ENCODE assay signal across 1 cellular context in the genomic region with DNA sequence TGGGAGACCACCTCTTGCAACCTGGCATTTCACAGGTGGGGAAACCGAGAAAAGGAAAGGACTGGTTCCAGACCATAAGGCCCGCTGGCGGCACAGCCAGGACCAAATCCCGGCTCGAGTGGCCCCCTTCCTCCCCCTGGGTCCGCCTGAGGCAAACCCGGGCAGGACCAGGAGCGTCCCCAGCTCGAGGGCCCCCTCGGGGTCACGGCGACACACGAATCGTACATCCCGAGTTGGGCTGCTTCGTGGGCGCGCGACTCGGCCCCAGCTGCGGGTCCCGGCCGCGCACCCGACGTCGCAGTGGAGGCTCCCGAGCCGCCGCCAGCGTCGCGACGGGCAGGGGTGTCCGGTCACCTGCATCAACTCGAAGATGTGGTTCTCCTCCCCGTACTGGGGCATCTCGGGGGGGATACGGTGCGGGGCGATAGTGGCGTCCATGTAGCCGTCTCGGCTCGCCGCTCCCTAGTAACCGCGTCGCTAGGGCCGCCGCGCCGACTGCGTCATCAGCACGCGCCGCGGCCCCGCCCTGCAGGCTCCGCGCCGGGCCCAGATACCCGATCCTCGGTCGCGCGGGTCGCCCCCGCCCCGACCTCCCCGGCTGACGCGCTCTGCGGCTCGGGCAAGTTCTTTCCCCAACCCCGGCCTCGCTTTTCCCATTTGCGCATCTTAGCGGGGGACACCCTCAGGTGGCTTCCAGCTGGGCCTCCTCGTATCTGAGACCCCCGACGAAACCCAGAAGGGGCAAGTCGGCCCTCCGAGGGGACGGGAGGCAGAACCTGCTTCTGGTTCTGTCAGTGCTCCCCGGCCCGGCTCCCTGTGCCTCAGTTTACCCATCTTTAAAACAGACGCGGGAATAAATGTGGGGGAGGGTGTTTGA.
TF ChIP-seq lines count a peak whose summit lies in the region.

A gene with protein sequence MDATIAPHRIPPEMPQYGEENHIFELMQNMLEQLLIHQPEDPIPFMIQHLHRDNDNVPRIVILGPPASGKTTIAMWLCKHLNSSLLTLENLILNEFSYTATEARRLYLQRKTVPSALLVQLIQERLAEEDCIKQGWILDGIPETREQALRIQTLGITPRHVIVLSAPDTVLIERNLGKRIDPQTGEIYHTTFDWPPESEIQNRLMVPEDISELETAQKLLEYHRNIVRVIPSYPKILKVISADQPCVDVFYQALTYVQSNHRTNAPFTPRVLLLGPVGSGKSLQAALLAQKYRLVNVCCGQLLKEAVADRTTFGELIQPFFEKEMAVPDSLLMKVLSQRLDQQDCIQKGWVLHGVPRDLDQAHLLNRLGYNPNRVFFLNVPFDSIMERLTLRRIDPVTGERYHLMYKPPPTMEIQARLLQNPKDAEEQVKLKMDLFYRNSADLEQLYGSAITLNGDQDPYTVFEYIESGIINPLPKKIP (minus strand): TSS at position 467 of the 877 bp plus-strand sequence. CDS start 29 bp downstream, at position 438.

TF ChIP-seq in HepG2, 621 proteins besides CTCF, POLR2A, EP300 and RAD21 (continued from another document and continues in another):
- TF ChIP-seq, protein P1, sequence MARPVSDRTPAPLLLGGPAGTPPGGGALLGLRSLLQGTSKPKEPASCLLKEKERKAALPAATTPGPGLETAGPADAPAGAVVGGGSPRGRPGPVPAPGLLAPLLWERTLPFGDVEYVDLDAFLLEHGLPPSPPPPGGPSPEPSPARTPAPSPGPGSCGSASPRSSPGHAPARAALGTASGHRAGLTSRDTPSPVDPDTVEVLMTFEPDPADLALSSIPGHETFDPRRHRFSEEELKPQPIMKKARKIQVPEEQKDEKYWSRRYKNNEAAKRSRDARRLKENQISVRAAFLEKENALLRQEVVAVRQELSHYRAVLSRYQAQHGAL (CRISPR knock-in tag; IDR thresholded peaks at IDR 0.05; ENCODE audit: not compliant biosample characterization), result no peak
- 0 out of 2 replicates have a peak, but pooled peaks have one; percentile 18 for TF ChIP-seq ZNF616 (CRISPR knock-in tag; IDR thresholded peaks at IDR 0.05; ENCODE audit: low read depth)
- TF ChIP-seq SIN3B (IDR thresholded peaks at IDR 0.05; ENCODE audit: low read length), result peak; percentile 73; the same call in 1 of the 2 replicates
- peak; percentile 86 for TF ChIP-seq HDAC1 (CRISPR knock-in tag; IDR thresholded peaks at IDR 0.05)
- peak; percentile 42; the same call in 1 of the 2 replicates for TF ChIP-seq ZBTB20 (CRISPR knock-in tag; IDR thresholded peaks at IDR 0.05; ENCODE audit: borderline replicate concordance, low read depth)
- TF ChIP-seq, protein P2, sequence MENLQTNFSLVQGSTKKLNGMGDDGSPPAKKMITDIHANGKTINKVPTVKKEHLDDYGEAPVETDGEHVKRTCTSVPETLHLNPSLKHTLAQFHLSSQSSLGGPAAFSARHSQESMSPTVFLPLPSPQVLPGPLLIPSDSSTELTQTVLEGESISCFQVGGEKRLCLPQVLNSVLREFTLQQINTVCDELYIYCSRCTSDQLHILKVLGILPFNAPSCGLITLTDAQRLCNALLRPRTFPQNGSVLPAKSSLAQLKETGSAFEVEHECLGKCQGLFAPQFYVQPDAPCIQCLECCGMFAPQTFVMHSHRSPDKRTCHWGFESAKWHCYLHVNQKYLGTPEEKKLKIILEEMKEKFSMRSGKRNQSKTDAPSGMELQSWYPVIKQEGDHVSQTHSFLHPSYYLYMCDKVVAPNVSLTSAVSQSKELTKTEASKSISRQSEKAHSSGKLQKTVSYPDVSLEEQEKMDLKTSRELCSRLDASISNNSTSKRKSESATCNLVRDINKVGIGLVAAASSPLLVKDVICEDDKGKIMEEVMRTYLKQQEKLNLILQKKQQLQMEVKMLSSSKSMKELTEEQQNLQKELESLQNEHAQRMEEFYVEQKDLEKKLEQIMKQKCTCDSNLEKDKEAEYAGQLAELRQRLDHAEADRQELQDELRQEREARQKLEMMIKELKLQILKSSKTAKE (CRISPR knock-in tag; IDR thresholded peaks at IDR 0.05; ENCODE audit: borderline replicate concordance), result no peak
- TF ChIP-seq FOXJ3 (CRISPR knock-in tag; IDR thresholded peaks at IDR 0.05; ENCODE audit: borderline replicate concordance), result no peak
- no peak; the same call in 1 of the 2 replicates for TF ChIP-seq BRD4 (CRISPR knock-in tag; IDR thresholded peaks at IDR 0.05)
- TF ChIP-seq ZNF546 (CRISPR knock-in tag; conservative IDR thresholded peaks at IDR 0.05), result peak; percentile 61; the same call in 1 of the 2 replicates
- TF ChIP-seq NFIC (IDR thresholded peaks at IDR 0.05; ENCODE audit: low read length), result no peak
- TF ChIP-seq, protein P3, sequence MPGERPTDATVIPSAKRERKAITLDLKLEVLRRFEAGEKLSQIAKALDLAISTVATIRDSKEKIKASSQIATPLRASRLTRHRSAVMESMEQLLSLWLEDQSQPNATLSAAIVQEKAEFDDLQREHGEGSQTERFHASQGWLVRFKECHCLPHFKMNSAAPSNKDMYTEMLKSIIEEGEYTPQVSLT (CRISPR knock-in tag; IDR thresholded peaks at IDR 0.05; ENCODE audit: borderline replicate concordance, low read depth), result no peak
- peak in 1 of 2 experiments; percentile 62; a peak in 1 of 4 replicates for TF ChIP-seq KLF16 (CRISPR knock-in tag; IDR thresholded peaks at IDR 0.05)
- TF ChIP-seq RBFOX2 (IDR thresholded peaks at IDR 0.05; ENCODE audit: low read depth, low read length), result peak; percentile 72
- TF ChIP-seq NR2F2 (IDR thresholded peaks at IDR 0.05; ENCODE audit: borderline replicate concordance, low read depth), result no peak
- peak; percentile 84 for TF ChIP-seq THAP11 (CRISPR knock-in tag; IDR thresholded peaks at IDR 0.05)
- TF ChIP-seq ZFP41 (CRISPR knock-in tag; IDR thresholded peaks at IDR 0.05; ENCODE audit: borderline replicate concordance), result 0 out of 2 replicates have a peak, but pooled peaks have one; percentile 60
- no peak for TF ChIP-seq PCBP1 (IDR thresholded peaks at IDR 0.05; ENCODE audit: borderline replicate concordance, low read depth, low read length)
- TF ChIP-seq NONO (IDR thresholded peaks at IDR 0.05), result no peak
- TF ChIP-seq NONO (CRISPR knock-in tag; conservative IDR thresholded peaks at IDR 0.05), result peak; percentile 61
- TF ChIP-seq, protein P4, sequence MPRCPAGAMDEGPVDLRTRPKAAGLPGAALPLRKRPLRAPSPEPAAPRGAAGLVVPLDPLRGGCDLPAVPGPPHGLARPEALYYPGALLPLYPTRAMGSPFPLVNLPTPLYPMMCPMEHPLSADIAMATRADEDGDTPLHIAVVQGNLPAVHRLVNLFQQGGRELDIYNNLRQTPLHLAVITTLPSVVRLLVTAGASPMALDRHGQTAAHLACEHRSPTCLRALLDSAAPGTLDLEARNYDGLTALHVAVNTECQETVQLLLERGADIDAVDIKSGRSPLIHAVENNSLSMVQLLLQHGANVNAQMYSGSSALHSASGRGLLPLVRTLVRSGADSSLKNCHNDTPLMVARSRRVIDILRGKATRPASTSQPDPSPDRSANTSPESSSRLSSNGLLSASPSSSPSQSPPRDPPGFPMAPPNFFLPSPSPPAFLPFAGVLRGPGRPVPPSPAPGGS (CRISPR knock-in tag; IDR thresholded peaks at IDR 0.05), result peak; percentile 51; the same call in 1 of the 2 replicates
- 0 out of 2 replicates have a peak, but pooled peaks have one; percentile 73 for TF ChIP-seq ZMYM2 (CRISPR knock-in tag; IDR thresholded peaks at IDR 0.05)
- peak; percentile 83 for TF ChIP-seq PHF8 (CRISPR knock-in tag; IDR thresholded peaks at IDR 0.05)
- peak; percentile 66 for TF ChIP-seq ZNF607 (CRISPR knock-in tag; IDR thresholded peaks at IDR 0.05; ENCODE audit: borderline replicate concordance)
- 0 out of 2 replicates have a peak, but pooled peaks have one; percentile 33 for TF ChIP-seq KLF6 (CRISPR knock-in tag; IDR thresholded peaks at IDR 0.05)
- TF ChIP-seq MXI1 (IDR thresholded peaks at IDR 0.05; ENCODE audit: borderline replicate concordance, low read depth, low read length), result peak; percentile 88; the same call in 2 of the 3 replicates
- TF ChIP-seq ZNF749 (CRISPR knock-in tag; IDR thresholded peaks at IDR 0.05; ENCODE audit: borderline replicate concordance), result no peak
- no peak for TF ChIP-seq ZNF331 (CRISPR knock-in tag; IDR thresholded peaks at IDR 0.05)
- no peak for TF ChIP-seq ZNF10 (CRISPR knock-in tag; IDR thresholded peaks at IDR 0.05; ENCODE audit: borderline replicate concordance, low read depth)
- no peak for TF ChIP-seq FOXK2 (IDR thresholded peaks at IDR 0.05)
- TF ChIP-seq ARNT (IDR thresholded peaks at IDR 0.05), result no peak
- no peak for TF ChIP-seq ZNF878 (CRISPR knock-in tag; IDR thresholded peaks at IDR 0.05)
- TF ChIP-seq FOXA3 (CRISPR knock-in tag; IDR thresholded peaks at IDR 0.05), result no peak
- TF ChIP-seq, protein P5, sequence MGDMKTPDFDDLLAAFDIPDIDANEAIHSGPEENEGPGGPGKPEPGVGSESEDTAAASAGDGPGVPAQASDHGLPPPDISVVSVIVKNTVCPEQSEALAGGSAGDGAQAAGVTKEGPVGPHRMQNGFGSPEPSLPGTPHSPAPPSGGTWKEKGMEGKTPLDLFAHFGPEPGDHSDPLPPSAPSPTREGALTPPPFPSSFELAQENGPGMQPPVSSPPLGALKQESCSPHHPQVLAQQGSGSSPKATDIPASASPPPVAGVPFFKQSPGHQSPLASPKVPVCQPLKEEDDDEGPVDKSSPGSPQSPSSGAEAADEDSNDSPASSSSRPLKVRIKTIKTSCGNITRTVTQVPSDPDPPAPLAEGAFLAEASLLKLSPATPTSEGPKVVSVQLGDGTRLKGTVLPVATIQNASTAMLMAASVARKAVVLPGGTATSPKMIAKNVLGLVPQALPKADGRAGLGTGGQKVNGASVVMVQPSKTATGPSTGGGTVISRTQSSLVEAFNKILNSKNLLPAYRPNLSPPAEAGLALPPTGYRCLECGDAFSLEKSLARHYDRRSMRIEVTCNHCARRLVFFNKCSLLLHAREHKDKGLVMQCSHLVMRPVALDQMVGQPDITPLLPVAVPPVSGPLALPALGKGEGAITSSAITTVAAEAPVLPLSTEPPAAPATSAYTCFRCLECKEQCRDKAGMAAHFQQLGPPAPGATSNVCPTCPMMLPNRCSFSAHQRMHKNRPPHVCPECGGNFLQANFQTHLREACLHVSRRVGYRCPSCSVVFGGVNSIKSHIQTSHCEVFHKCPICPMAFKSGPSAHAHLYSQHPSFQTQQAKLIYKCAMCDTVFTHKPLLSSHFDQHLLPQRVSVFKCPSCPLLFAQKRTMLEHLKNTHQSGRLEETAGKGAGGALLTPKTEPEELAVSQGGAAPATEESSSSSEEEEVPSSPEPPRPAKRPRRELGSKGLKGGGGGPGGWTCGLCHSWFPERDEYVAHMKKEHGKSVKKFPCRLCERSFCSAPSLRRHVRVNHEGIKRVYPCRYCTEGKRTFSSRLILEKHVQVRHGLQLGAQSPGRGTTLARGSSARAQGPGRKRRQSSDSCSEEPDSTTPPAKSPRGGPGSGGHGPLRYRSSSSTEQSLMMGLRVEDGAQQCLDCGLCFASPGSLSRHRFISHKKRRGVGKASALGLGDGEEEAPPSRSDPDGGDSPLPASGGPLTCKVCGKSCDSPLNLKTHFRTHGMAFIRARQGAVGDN (CRISPR knock-in tag; IDR thresholded peaks at IDR 0.05), result peak; percentile 79
- peak; percentile 55; the same call in 1 of the 2 replicates for TF ChIP-seq FOXC1 (CRISPR knock-in tag; IDR thresholded peaks at IDR 0.05; ENCODE audit: borderline replicate concordance)
- TF ChIP-seq, protein P6, sequence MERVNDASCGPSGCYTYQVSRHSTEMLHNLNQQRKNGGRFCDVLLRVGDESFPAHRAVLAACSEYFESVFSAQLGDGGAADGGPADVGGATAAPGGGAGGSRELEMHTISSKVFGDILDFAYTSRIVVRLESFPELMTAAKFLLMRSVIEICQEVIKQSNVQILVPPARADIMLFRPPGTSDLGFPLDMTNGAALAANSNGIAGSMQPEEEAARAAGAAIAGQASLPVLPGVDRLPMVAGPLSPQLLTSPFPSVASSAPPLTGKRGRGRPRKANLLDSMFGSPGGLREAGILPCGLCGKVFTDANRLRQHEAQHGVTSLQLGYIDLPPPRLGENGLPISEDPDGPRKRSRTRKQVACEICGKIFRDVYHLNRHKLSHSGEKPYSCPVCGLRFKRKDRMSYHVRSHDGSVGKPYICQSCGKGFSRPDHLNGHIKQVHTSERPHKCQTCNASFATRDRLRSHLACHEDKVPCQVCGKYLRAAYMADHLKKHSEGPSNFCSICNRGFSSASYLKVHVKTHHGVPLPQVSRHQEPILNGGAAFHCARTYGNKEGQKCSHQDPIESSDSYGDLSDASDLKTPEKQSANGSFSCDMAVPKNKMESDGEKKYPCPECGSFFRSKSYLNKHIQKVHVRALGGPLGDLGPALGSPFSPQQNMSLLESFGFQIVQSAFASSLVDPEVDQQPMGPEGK (CRISPR knock-in tag; IDR thresholded peaks at IDR 0.05), result peak; percentile 75
- TF ChIP-seq KDM2A (CRISPR knock-in tag; IDR thresholded peaks at IDR 0.05; ENCODE audit: borderline replicate concordance, low read depth), result peak; percentile 89
- TF ChIP-seq MYC (CRISPR knock-in tag; IDR thresholded peaks at IDR 0.05; ENCODE audit: borderline replicate concordance), result peak; percentile 36; the same call in 1 of the 2 replicates
- 0 out of 2 replicates have a peak, but pooled peaks have one; percentile 34 for TF ChIP-seq SIX4 (CRISPR knock-in tag; IDR thresholded peaks at IDR 0.05)
- TF ChIP-seq NFYC (CRISPR knock-in tag; IDR thresholded peaks at IDR 0.05), result no peak
- TF ChIP-seq, protein P7, sequence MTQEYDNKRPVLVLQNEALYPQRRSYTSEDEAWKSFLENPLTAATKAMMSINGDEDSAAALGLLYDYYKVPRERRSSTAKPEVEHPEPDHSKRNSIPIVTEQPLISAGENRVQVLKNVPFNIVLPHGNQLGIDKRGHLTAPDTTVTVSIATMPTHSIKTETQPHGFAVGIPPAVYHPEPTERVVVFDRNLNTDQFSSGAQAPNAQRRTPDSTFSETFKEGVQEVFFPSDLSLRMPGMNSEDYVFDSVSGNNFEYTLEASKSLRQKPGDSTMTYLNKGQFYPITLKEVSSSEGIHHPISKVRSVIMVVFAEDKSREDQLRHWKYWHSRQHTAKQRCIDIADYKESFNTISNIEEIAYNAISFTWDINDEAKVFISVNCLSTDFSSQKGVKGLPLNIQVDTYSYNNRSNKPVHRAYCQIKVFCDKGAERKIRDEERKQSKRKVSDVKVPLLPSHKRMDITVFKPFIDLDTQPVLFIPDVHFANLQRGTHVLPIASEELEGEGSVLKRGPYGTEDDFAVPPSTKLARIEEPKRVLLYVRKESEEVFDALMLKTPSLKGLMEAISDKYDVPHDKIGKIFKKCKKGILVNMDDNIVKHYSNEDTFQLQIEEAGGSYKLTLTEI (CRISPR knock-in tag; conservative IDR thresholded peaks at IDR 0.05), result no peak
- TF ChIP-seq, protein P8, sequence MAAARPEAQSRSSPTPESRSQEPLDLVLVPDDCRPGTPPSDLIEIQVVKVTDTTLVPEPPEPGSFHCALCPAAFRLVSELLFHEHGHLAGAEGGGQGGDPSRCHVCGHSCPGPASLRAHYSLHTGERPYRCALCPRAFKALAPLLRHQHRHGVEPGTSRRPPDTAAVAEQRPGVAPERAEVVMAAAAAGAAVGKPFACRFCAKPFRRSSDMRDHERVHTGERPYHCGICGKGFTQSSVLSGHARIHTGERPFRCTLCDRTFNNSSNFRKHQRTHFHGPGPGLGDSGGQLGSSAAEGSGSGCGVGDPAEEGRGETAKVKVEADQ (CRISPR knock-in tag; IDR thresholded peaks at IDR 0.05; ENCODE audit: borderline replicate concordance), result peak; percentile 75; the same call in 1 of the 2 replicates
- no peak for TF ChIP-seq ZNF354B (CRISPR knock-in tag; IDR thresholded peaks at IDR 0.05)
- no peak for TF ChIP-seq MATR3 (CRISPR knock-in tag; IDR thresholded peaks at IDR 0.05)
